8 cellular contexts compared by ENCODE assay signal in the genomic region with DNA sequence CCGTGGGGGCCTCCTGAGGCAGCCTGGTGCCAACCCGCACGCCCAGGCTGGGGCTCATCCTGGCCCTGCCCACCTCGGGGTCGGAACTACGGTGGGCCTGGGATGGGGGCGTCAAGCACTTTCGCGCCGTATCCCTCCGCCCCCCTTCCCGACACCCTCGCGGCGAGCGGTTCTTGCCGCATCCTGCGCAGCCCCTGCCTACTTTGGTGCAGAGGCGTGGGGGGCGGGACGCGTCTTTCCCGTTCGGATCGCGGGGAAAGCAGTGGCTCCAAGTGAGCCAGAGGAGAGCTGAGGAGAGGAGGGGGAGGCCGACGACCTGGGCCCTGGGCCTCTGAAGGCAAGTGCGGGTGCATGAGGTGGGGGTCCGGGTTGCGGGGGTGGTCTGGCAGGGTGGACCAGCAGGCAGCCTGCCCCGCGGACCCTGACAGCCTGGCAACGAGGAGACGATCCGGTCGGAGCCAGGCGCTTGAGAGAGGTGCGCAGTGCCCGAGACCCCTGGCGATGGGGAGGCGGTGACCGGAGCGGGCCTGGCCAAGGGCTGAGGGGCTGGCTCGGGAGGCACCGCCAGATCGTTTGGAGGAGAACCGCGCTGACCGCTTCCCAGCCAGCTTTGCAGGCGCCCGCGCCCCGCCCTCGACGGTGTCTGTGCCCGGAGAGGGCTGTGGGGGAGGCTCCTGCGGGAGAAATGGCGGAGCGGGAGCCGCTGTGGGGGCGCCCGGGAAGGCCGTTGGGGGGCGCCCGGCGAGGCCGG. TPM values are rescaled to one million over a fixed set of nuclear protein-coding genes. Genes with fewer than 3 reads are reported as not detected.
DNase-seq lines count a peak whose midpoint lies in the region; FAIRE-seq and TF ChIP-seq lines count a peak whose summit lies in the region.

A gene (plus strand): TSS at position 233 of the 751 bp plus-strand sequence. CDS start 2,422 bp downstream, outside the sequence.

- dilution Hi-C loops in keratinocyte (cut with MboI; ENCODE audit: extremely low pct_ligation_motif_present, low sequenced_read_pairs), result no loop called here

- DNase-seq in SK-N-MC (ENCODE audit: low read depth, low spot score), result no peak
- DNase-seq in chondrocyte (ENCODE audit: low spot score), result peak; percentile 89
- DNase-seq in keratinocyte (ENCODE audit: low read depth, low spot score), result no peak
- no peak for DNase-seq in germinal center (ENCODE audit: low spot score)
- DNase-seq in pons (ENCODE audit: low spot score), result no peak

- peak within 1 kb of the TSS; percentile 31 for H3K4me3 ChIP-seq in GM12875 (ENCODE audit: low read depth, low read length)
- peak within 1 kb of the TSS; percentile 79 for H3K4me3 ChIP-seq in SK-N-MC
- peak within 1 kb of the TSS; percentile 49 to 70 (median 62) for H3K4me3 ChIP-seq in keratinocyte (ENCODE audit: control insufficient read depth in 2 of 3, extremely low read depth in 1 of 3, insufficient read depth in 2 of 3, low read depth in 1 of 3, low read length in 3 of 3)
- peak within 1 kb of the TSS; percentile 79 for H3K4me3 ChIP-seq in skeletal muscle satellite cell (ENCODE audit: low read length)

- FAIRE-seq in keratinocyte (lab: Jason Lieb, UNC), result no peak

- H3K27ac Mint-ChIP-seq in chondrocyte (ENCODE audit: unreplicated experiment), result peak within 1 kb of the TSS; percentile 65

- H3K27me3 Mint-ChIP-seq in chondrocyte (ENCODE audit: low read depth), result no peaks in the 10 kb centered on the region

- H3K9me1 ChIP-seq in keratinocyte (ENCODE audit: control insufficient read depth, extremely low read depth, insufficient read depth, low read length), result no peaks in the 10 kb centered on the region

- H3K27me3 ChIP-seq in keratinocyte (ENCODE audit: control insufficient read depth, extremely low read depth, insufficient read depth, low read length), result peaks cover 8% of the 10 kb centered on the region
- H3K27me3 ChIP-seq in skeletal muscle satellite cell (ENCODE audit: control insufficient read depth, insufficient read depth, low read length), result peaks cover 4% of the 10 kb centered on the region

- H3K79me2 ChIP-seq in keratinocyte (ENCODE audit: control insufficient read depth, insufficient read depth, low read length), result no peaks in the 10 kb centered on the region

- peaks cover 10% of the 10 kb centered on the region for H3K9me3 Mint-ChIP-seq in chondrocyte (ENCODE audit: low read depth)

- H4K20me1 ChIP-seq in keratinocyte (ENCODE audit: control insufficient read depth, extremely low read depth, insufficient read depth, low read length), result no peaks in the 10 kb centered on the region

- H3K27ac ChIP-seq in 22Rv1, result peak within 1 kb of the TSS; percentile 46
- no peak within 1 kb of the TSS for H3K27ac ChIP-seq in SK-N-MC
- no peak within 1 kb of the TSS for H3K27ac ChIP-seq in keratinocyte (ENCODE audit: control insufficient read depth, insufficient read depth, low read length)

- H3K4me3 Mint-ChIP-seq in chondrocyte (ENCODE audit: unreplicated experiment), result peak within 1 kb of the TSS; percentile 82

- no peaks in the 10 kb centered on the region for H3K9me3 ChIP-seq in SK-N-MC (ENCODE audit: low read depth, low read length)
- no peaks in the 10 kb centered on the region for H3K9me3 ChIP-seq in keratinocyte (ENCODE audit: control insufficient read depth, low read depth, low read length)
- H3K9me3 ChIP-seq in skeletal muscle satellite cell (replicated peaks; ENCODE audit: low read length), result no peaks in the 10 kb centered on the region

- H2AFZ ChIP-seq in keratinocyte (ENCODE audit: control insufficient read depth, low read length), result peak within 1 kb of the TSS; percentile 85

- no peaks in the 10 kb centered on the region for H3K4me1 ChIP-seq in keratinocyte (ENCODE audit: control insufficient read depth, extremely low read depth, insufficient read depth, low read length)
- no peaks in the 10 kb centered on the region for H3K4me1 ChIP-seq in skeletal muscle satellite cell (ENCODE audit: control insufficient read depth, insufficient read depth, low read length)

- H3K36me3 ChIP-seq in SK-N-MC (ENCODE audit: insufficient read depth, low read length) (no peaks in the 10 kb centered on the region), keratinocyte (ENCODE audit: control insufficient read depth in 2 of 2, extremely low read depth in 1 of 2, insufficient read depth in 2 of 2, low read length in 2 of 2) (no peaks in the 10 kb centered on the region), skeletal muscle satellite cell (ENCODE audit: insufficient read depth, low read length) (no peaks in the 10 kb centered on the region)

- H3K9ac ChIP-seq in SK-N-MC (ENCODE audit: insufficient read length) (peak within 1 kb of the TSS; percentile 71), keratinocyte (ENCODE audit: control insufficient read depth, extremely low read depth, insufficient read depth, low read length) (peak within 1 kb of the TSS; percentile 52), skeletal muscle satellite cell (ENCODE audit: low read depth, low read length) (peak within 1 kb of the TSS; percentile 81)

- H3K36me3 Mint-ChIP-seq in chondrocyte (ENCODE audit: low read depth), result no peaks in the 10 kb centered on the region

- H3K4me2 ChIP-seq in keratinocyte (ENCODE audit: control insufficient read depth, extremely low read depth, insufficient read depth, low read depth, low read length) (peak within 1 kb of the TSS; percentile 73), skeletal muscle satellite cell (ENCODE audit: low read length) (peak within 1 kb of the TSS; percentile 84)

- no peak for TF ChIP-seq CTCF in 22Rv1 (IDR thresholded peaks at IDR 0.05)
- no peak for TF ChIP-seq CTCF in GM12875 (IDR thresholded peaks at IDR 0.05; ENCODE audit: borderline replicate concordance, insufficient read depth, low read depth, low read length)
- no peak for TF ChIP-seq CTCF in chondrocyte (IDR thresholded peaks at IDR 0.05)
- no peak for TF ChIP-seq CTCF in keratinocyte (optimal IDR thresholded peaks at IDR 0.05 in 1 of 3, IDR thresholded peaks at IDR 0.05 in 1 of 3, conservative IDR thresholded peaks at IDR 0.05 in 1 of 3; ENCODE audit: extremely low read depth in 1 of 3, insufficient read depth in 2 of 3, low read length in 3 of 3)

- H3K4me1 Mint-ChIP-seq in chondrocyte (ENCODE audit: low read depth), result peaks cover 4% of the 10 kb centered on the region

RNA-seq across cellular contexts. Expression of the gene that starts here (rescaled TPM):
- total RNA-seq in chondrocyte, result 10.7 to 11.5 TPM (median 11.0 TPM) in 3 replicates
- 3.6 to 4.9 TPM (median 3.8 TPM) in 3 replicates for polyA plus RNA-seq in keratinocyte
- polyA plus RNA-seq in keratinocyte (2011; ENCODE audit: low read depth), result 2.1 TPM
- 3.4 and 4.5 TPM in 2 replicates for polyA plus RNA-seq in keratinocyte (2011; cell fraction: cytosol; rRNA removed)
- polyA plus RNA-seq in keratinocyte (2011; cell fraction: nucleus; rRNA removed), result 4.9 and 6.0 TPM in 2 replicates
- 3.2 and 4.7 TPM in 2 replicates for polyA plus RNA-seq in keratinocyte (2012; ENCODE audit: low replicate concordance)
- polyA minus RNA-seq in keratinocyte, result 1.7 to 6.2 TPM (median 5.3 TPM) in 3 replicates
- 3.3 TPM for polyA minus RNA-seq in keratinocyte (2011; cell fraction: cytosol; rRNA and poly(A)+ RNA removed)
- polyA minus RNA-seq in keratinocyte (2011; cell fraction: nucleus; rRNA and poly(A)+ RNA removed), result 2.4 and 5.1 TPM in 2 replicates
- 10.5 and 14.2 TPM in 2 replicates for total RNA-seq in skeletal muscle satellite cell (2012; rRNA removed)
